ENCODE assay signal across 20 cellular contexts in genomic region chr6:105273589-105273988, GRCh38.
DNase-seq lines count a peak whose midpoint lies in the region; ATAC-seq and TF ChIP-seq lines count a peak whose summit lies in the region.
"Had no signal": no experiment of that assay in that cellular context is flagged by ENCODE, and none has a peak within 500 bp of the region (broad histone marks: within the 10 kb centered on the region; RNA-seq: fewer than 3 reads in every experiment).

No MANE protein-coding gene starts in this region.

- no peak overlapping the region for H3K4me3 Mint-ChIP-seq in endothelial cell (ENCODE audit: unreplicated experiment)
- no peak overlapping the region for H3K4me3 Mint-ChIP-seq in progenitor cell of endocrine pancreas (ENCODE audit: low read depth)
- H3K4me3 Mint-ChIP-seq: CD4-positive, alpha-beta memory T cell; IgD-negative memory B cell had no signal

- H3K27me3 ChIP-seq in left ventricle myocardium inferior (ENCODE audit: low read depth) (no peaks in the 10 kb centered on the region), H7 (ENCODE audit: control insufficient read depth, insufficient read depth, low read length) (no peaks in the 10 kb centered on the region)
- H3K27me3 ChIP-seq: BLaER1 had no signal

- peaks cover 17% of the 10 kb centered on the region for H3K4me1 Mint-ChIP-seq in endothelial cell (ENCODE audit: unreplicated experiment)
- peaks cover 14% of the 10 kb centered on the region for H3K4me1 Mint-ChIP-seq in progenitor cell of endocrine pancreas (ENCODE audit: low read depth)

- H3K9me3 Mint-ChIP-seq in endothelial cell (ENCODE audit: unreplicated experiment) (no peaks in the 10 kb centered on the region), progenitor cell of endocrine pancreas (ENCODE audit: low read depth) (no peaks in the 10 kb centered on the region)

- peaks cover 24% of the 10 kb centered on the region for H3K36me3 Mint-ChIP-seq in endothelial cell (ENCODE audit: low read depth, unreplicated experiment)
- peaks cover 24% of the 10 kb centered on the region for H3K36me3 Mint-ChIP-seq in progenitor cell of endocrine pancreas (ENCODE audit: insufficient read depth)

- DNase-seq in left ventricle myocardium inferior (no peak), left cardiac atrium (no peak), H7 (peak; percentile 17), endothelial cell (ENCODE audit: low spot score) (peak; percentile 19), progenitor cell of endocrine pancreas (ENCODE audit: low spot score, unreplicated experiment) (no peak), NCI-H1417 (lab: John Stamatoyannopoulos, UW) (no peak), islet precursor cell (no peak)
- DNase-seq: CD4-positive, alpha-beta memory T cell; DMS79 treated with DMSO at 0.1 percent for 48 hours; HCEC 1CT; Karpas-422; NCI-H1048; NCI-H2081; NCI-H2171 treated with DMSO at 0.1 percent for 48 hours; NCI-H446 treated with DMSO at 0.1 percent for 48 hours; SHP77 had no signal

- no peak for ATAC-seq in left cardiac atrium
- ATAC-seq in HG02759 (IDR thresholded peaks at IDR 0.05; ENCODE audit: unreplicated experiment) = no peak

- H3K27ac Mint-ChIP-seq in endothelial cell (ENCODE audit: unreplicated experiment) (peak overlapping the region; percentile 57), progenitor cell of endocrine pancreas (peak overlapping the region; percentile 90)
- H3K27ac Mint-ChIP-seq: IgD-negative memory B cell had no signal

- H3K9me3 ChIP-seq in left ventricle myocardium inferior (replicated peaks) = no peaks in the 10 kb centered on the region
- H3K9me3 ChIP-seq: BLaER1 had no signal

- intact Hi-C loops in left ventricle myocardium inferior (cut with micrococcal nuclease) = no loop called here
- intact Hi-C loops in left cardiac atrium (cut with DNase I) = no loop called here

- H3K27ac ChIP-seq in left ventricle myocardium inferior (replicated peaks) = peak overlapping the region; percentile 64
- H3K27ac ChIP-seq: BLaER1, SK-N-MC had no signal

- TF ChIP-seq CTCF in left ventricle myocardium inferior (IDR thresholded peaks at IDR 0.05; ENCODE audit: borderline replicate concordance) (no peak), endothelial cell (IDR thresholded peaks at IDR 0.05; ENCODE audit: unreplicated experiment) (no peak), progenitor cell of endocrine pancreas (IDR thresholded peaks at IDR 0.05; ENCODE audit: unreplicated experiment) (no peak)

- H3K4me3 ChIP-seq in left ventricle myocardium inferior (no peak overlapping the region), H7 (ENCODE audit: insufficient read depth, low read depth, low read length) (no peak overlapping the region)
- H3K4me3 ChIP-seq: BLaER1, SK-N-MC had no signal

- H3K27me3 Mint-ChIP-seq in endothelial cell (ENCODE audit: unreplicated experiment) = no peaks in the 10 kb centered on the region
- no peaks in the 10 kb centered on the region for H3K27me3 Mint-ChIP-seq in progenitor cell of endocrine pancreas
- H3K27me3 Mint-ChIP-seq: CD4-positive, alpha-beta memory T cell; IgD-negative memory B cell had no signal

- peaks cover 29% of the 10 kb centered on the region for H3K4me1 ChIP-seq in left ventricle myocardium inferior
- H3K4me1 ChIP-seq: BLaER1 had no signal

- peaks cover 31% of the 10 kb centered on the region for H3K36me3 ChIP-seq in left ventricle myocardium inferior
- H3K36me3 ChIP-seq in H7 (replicated peaks; ENCODE audit: control insufficient read depth, insufficient read depth, low read length) = peaks cover 4% of the 10 kb centered on the region

Comparison
In these comparisons a context has a peak if more than half of its experiments do, and no peak if none do; other contexts are left out.
1. DNase-seq: peak in H7 (single experiment) and endothelial cell (single experiment); none in left ventricle myocardium inferior (single experiment), left cardiac atrium (single experiment), progenitor cell of endocrine pancreas (single experiment), NCI-H1417 (0 of 3) and islet precursor cell (single experiment).